ENCODE assay signal across 32 cellular contexts in the genomic region with DNA sequence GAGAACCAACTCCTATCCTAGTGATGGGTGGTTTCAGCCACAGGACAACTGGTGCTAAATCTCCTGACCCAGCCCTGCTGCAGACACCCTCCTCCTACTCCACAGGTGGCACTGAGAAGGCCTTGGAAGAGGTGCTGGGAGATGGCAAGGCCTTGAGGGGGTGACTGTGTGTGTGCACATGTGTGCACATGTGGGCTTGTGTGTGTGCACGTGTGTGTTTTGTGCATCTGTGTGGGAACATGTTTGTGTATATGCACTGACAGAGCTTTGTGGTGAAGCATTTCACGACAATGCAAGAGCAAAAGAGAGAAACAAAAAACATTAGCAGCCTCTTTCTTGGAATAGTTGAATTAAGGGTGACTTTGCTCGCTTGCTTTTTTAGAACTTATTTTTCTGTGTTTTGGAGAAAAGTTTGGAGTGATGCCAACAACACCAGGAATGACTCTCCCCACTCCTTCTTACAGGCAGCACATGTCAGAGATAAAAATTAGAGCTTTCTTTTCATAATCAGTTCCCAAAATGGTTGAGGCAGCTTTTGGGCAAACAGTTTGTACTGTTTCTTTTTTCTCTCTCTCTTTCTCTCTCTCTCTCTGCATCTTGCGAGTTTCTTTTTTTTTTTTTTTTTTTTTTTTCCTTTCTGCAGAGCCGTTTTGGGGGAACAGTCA.
"Had no signal": no experiment of that assay in that cellular context is flagged by ENCODE, and none has a peak within 500 bp of the region (broad histone marks: within the 10 kb centered on the region; RNA-seq: fewer than 3 reads in every experiment).

No MANE protein-coding gene starts in this region.

- FAIRE-seq: endothelial cell of umbilical vein, kidney had no signal

- H3K4me3 Mint-ChIP-seq: activated CD8-positive, alpha-beta T cell treated with anti-CD3 and anti-CD28 coated beads for 36 hours; activated T-cell treated with anti-CD3 and anti-CD28 coated beads, Interleukin-2, amount 50 U/mL, for 4 hours; activated T-helper 17 cell treated with anti-CD3 and anti-CD28 coated beads, Interleukin-2, amount 50 U/mL, for 72 hours; effector memory CD8-positive, alpha-beta T cell; mesothelial cell of epicardium; naive thymus-derived CD4-positive, alpha-beta T cell; neural crest cell; stimulated activated effector memory CD8-positive, alpha-beta T cell treated with anti-CD3 and anti-CD28 coated beads, Interleukin-12 subunit alpha, Interleukin-12 subunit beta, amount 100 ng/mL, for 72 hours; stimulated activated naive CD8-positive, alpha-beta T cell treated with anti-CD3 and anti-CD28 coated beads, Interleukin-15, amount 100 ng/mL, for 72 hours; T-helper 17 cell had no signal

- H2AFZ ChIP-seq: hepatocyte had no signal

- DNase-seq: activated CD4-positive, alpha-beta T cell treated with anti-CD3 and anti-CD28 coated beads, Interleukin-2, amount 50 U/mL, for 1 hour; activated CD8-positive, alpha-beta T cell treated with anti-CD3 and anti-CD28 coated beads for 36 hours; activated T-cell treated with anti-CD3 and anti-CD28 coated beads, Interleukin-2, amount 50 U/mL, for 4 hours; body of pancreas; cerebellar nuclear complex; cortex of kidney; effector memory CD8-positive, alpha-beta T cell; kidney; left colon; naive thymus-derived CD4-positive, alpha-beta T cell; stimulated activated CD4-positive, alpha-beta T cell treated with anti-CD3 and anti-CD28 coated beads, Interleukin-12 subunit alpha, Interleukin-12 subunit beta, amount 100 ng/mL, for 4 hours; stimulated activated CD4-positive, alpha-beta T cell treated with anti-CD3 and anti-CD28 coated beads, Interleukin-4, amount 100 ng/mL, for 24 hours; stimulated activated naive CD8-positive, alpha-beta T cell treated with anti-CD3 and anti-CD28 coated beads, Interleukin-15, amount 100 ng/mL, for 72 hours; substantia nigra; T-helper 17 cell; T1000; tibial artery; WERI-Rb-1 had no signal

- H3K27me3 ChIP-seq: body of pancreas, cardiac muscle cell, gastroesophageal sphincter, hepatocyte, tibial artery had no signal

- ATAC-seq: activated CD4-positive, CD25-positive, alpha-beta regulatory T cell treated with anti-CD3 and anti-CD28 coated beads, Interleukin-2, amount 50 U/mL, for 24 hours; activated CD8-positive, alpha-beta T cell treated with anti-CD3 and anti-CD28 coated beads for 36 hours; activated naive CD4-positive, alpha-beta T cell treated with anti-CD3 and anti-CD28 coated beads, Interleukin-2, amount 50 U/mL, for 72 hours; activated T-cell treated with anti-CD3 and anti-CD28 coated beads, Interleukin-2, amount 50 U/mL, for 4 hours; activated T-helper 17 cell treated with anti-CD3 and anti-CD28 coated beads, Interleukin-2, amount 50 U/mL, for 72 hours; body of pancreas; effector memory CD8-positive, alpha-beta T cell; gastroesophageal sphincter; left colon; naive thymus-derived CD4-positive, alpha-beta T cell; sciatic nerve; SK-N-SH treated with all-trans-retinoic acid at 6 μM for 48 hours; stimulated activated effector memory CD8-positive, alpha-beta T cell treated with anti-CD3 and anti-CD28 coated beads, Interleukin-12 subunit alpha, Interleukin-12 subunit beta, amount 100 ng/mL, for 72 hours; stimulated activated naive CD8-positive, alpha-beta T cell treated with anti-CD3 and anti-CD28 coated beads, Interleukin-15, amount 100 ng/mL, for 72 hours; T-helper 17 cell had no signal

- H3K36me3 Mint-ChIP-seq: activated naive CD4-positive, alpha-beta T cell treated with anti-CD3 and anti-CD28 coated beads, Interleukin-2, amount 50 U/mL, for 72 hours; mesothelial cell of epicardium; naive thymus-derived CD4-positive, alpha-beta T cell; stimulated activated effector memory CD8-positive, alpha-beta T cell treated with anti-CD3 and anti-CD28 coated beads, Interleukin-12 subunit alpha, Interleukin-12 subunit beta, amount 100 ng/mL, for 72 hours had no signal

- H3K27me3 Mint-ChIP-seq: activated CD8-positive, alpha-beta T cell treated with anti-CD3 and anti-CD28 coated beads for 36 hours; activated T-helper 17 cell treated with anti-CD3 and anti-CD28 coated beads, Interleukin-2, amount 50 U/mL, for 72 hours; effector memory CD8-positive, alpha-beta T cell; naive thymus-derived CD4-positive, alpha-beta T cell; progenitor cell of endocrine pancreas; stimulated activated naive CD8-positive, alpha-beta T cell treated with anti-CD3 and anti-CD28 coated beads, Interleukin-15, amount 100 ng/mL, for 72 hours had no signal

- H3K4me1 Mint-ChIP-seq: activated T-helper 17 cell treated with anti-CD3 and anti-CD28 coated beads, Interleukin-2, amount 50 U/mL, for 72 hours; naive thymus-derived CD4-positive, alpha-beta T cell; stimulated activated effector memory CD8-positive, alpha-beta T cell treated with anti-CD3 and anti-CD28 coated beads, Interleukin-12 subunit alpha, Interleukin-12 subunit beta, amount 100 ng/mL, for 72 hours; stimulated activated naive CD8-positive, alpha-beta T cell treated with anti-CD3 and anti-CD28 coated beads, Interleukin-15, amount 100 ng/mL, for 72 hours; T-helper 17 cell had no signal

- H3K4me3 ChIP-seq: body of pancreas, cardiac muscle cell, hepatocyte, skin epidermis, tibial artery had no signal

- H3K27ac Mint-ChIP-seq: activated CD8-positive, alpha-beta T cell treated with anti-CD3 and anti-CD28 coated beads for 36 hours; activated naive CD4-positive, alpha-beta T cell treated with anti-CD3 and anti-CD28 coated beads, Interleukin-2, amount 50 U/mL, for 72 hours; activated T-helper 17 cell treated with anti-CD3 and anti-CD28 coated beads, Interleukin-2, amount 50 U/mL, for 72 hours; effector memory CD8-positive, alpha-beta T cell; mesothelial cell of epicardium; naive thymus-derived CD4-positive, alpha-beta T cell; progenitor cell of endocrine pancreas; stimulated activated effector memory CD8-positive, alpha-beta T cell treated with anti-CD3 and anti-CD28 coated beads, Interleukin-12 subunit alpha, Interleukin-12 subunit beta, amount 100 ng/mL, for 72 hours; stimulated activated naive CD8-positive, alpha-beta T cell treated with anti-CD3 and anti-CD28 coated beads, Interleukin-15, amount 100 ng/mL, for 72 hours; T-helper 17 cell had no signal

- H3K36me3 ChIP-seq: cardiac muscle cell, gastroesophageal sphincter, tibial artery, WERI-Rb-1 had no signal

- H3K9me3 ChIP-seq: body of pancreas, gastroesophageal sphincter, tibial artery had no signal

- H3K4me1 ChIP-seq: body of pancreas, tibial artery had no signal

- H3K27ac ChIP-seq: body of pancreas, cardiac muscle cell, gastroesophageal sphincter, hepatocyte, skin epidermis, tibial artery, WERI-Rb-1 had no signal

- H3K4me2 ChIP-seq: hepatocyte had no signal

- H3K9me3 Mint-ChIP-seq: activated T-helper 17 cell treated with anti-CD3 and anti-CD28 coated beads, Interleukin-2, amount 50 U/mL, for 72 hours had no signal
